In genomic region chr1:169287280-169287679, GRCh38 we compare ENCODE assay signal across 21 cellular contexts.
"Had no signal": no experiment of that assay in that cellular context is flagged by ENCODE, and none has a peak within 500 bp of the region (broad histone marks: within the 10 kb centered on the region; RNA-seq: fewer than 3 reads in every experiment).

No MANE protein-coding gene starts in this region.

- H3K27me3 ChIP-seq: body of pancreas, sigmoid colon, stomach, testis, upper lobe of left lung had no signal

- H3K4me3 ChIP-seq: body of pancreas, sigmoid colon, stomach, testis, upper lobe of left lung had no signal

- H3K27ac ChIP-seq: body of pancreas, parathyroid adenoma, sigmoid colon, stomach, testis, upper lobe of left lung had no signal

- H3K4me3 Mint-ChIP-seq: activated CD4-positive, alpha-beta memory T cell treated with anti-CD3 and anti-CD28 coated beads for 36 hours; activated CD4-positive, alpha-beta T cell treated with anti-CD3 and anti-CD28 coated beads for 36 hours; activated CD8-positive, alpha-beta memory T cell treated with anti-CD3 and anti-CD28 coated beads, Interleukin-2, amount 10 ng/mL, durations not matched to agents 7 days and 5 days; activated naive CD4-positive, alpha-beta T cell treated with anti-CD3 and anti-CD28 coated beads, Interleukin-2, amount 50 U/mL, for 24 hours; effector memory CD8-positive, alpha-beta T cell; naive thymus-derived CD4-positive, alpha-beta T cell; T-cell had no signal

- H3K36me3 ChIP-seq: sigmoid colon, stomach, upper lobe of left lung had no signal

- H3K27me3 Mint-ChIP-seq: activated CD4-positive, alpha-beta memory T cell treated with anti-CD3 and anti-CD28 coated beads for 36 hours; activated CD4-positive, alpha-beta T cell treated with anti-CD3 and anti-CD28 coated beads for 36 hours; activated CD8-positive, alpha-beta memory T cell treated with anti-CD3 and anti-CD28 coated beads, Interleukin-2, amount 10 ng/mL, durations not matched to agents 7 days and 5 days; activated naive CD4-positive, alpha-beta T cell treated with anti-CD3 and anti-CD28 coated beads, Interleukin-2, amount 50 U/mL, for 24 hours; effector memory CD8-positive, alpha-beta T cell; naive thymus-derived CD4-positive, alpha-beta T cell; T-cell had no signal

- DNase-seq: activated CD4-positive, alpha-beta memory T cell treated with anti-CD3 and anti-CD28 coated beads for 36 hours; activated CD4-positive, alpha-beta T cell treated with anti-CD3 and anti-CD28 coated beads for 36 hours; activated CD8-positive, alpha-beta memory T cell treated with anti-CD3 and anti-CD28 coated beads, Interleukin-2, amount 10 ng/mL, durations not matched to agents 7 days and 5 days; activated effector memory CD4-positive, alpha-beta T cell treated with Interleukin-2 at 50 U/mL for 16 hours; activated T-cell treated with anti-CD3 and anti-CD28 coated beads, Interleukin-2, amount 50 U/mL, for 1 hour; amniotic stem cell; body of pancreas; central memory CD4-positive, alpha-beta T cell; effector memory CD8-positive, alpha-beta T cell; islet precursor cell; naive thymus-derived CD4-positive, alpha-beta T cell; sigmoid colon; stimulated activated CD4-positive, alpha-beta T cell treated with anti-CD3 and anti-CD28 coated beads, Interleukin-12 subunit alpha, Interleukin-12 subunit beta, amount 100 ng/mL, for 4 hours; stimulated activated CD4-positive, alpha-beta T cell treated with anti-CD3 and anti-CD28 coated beads, Interleukin-2, amount 100 ng/mL, for 24 hours; stomach; T-cell; testis; upper lobe of left lung had no signal

- H3K4me1 Mint-ChIP-seq: activated CD4-positive, alpha-beta T cell treated with anti-CD3 and anti-CD28 coated beads for 36 hours; activated CD8-positive, alpha-beta memory T cell treated with anti-CD3 and anti-CD28 coated beads, Interleukin-2, amount 10 ng/mL, durations not matched to agents 7 days and 5 days; activated naive CD4-positive, alpha-beta T cell treated with anti-CD3 and anti-CD28 coated beads, Interleukin-2, amount 50 U/mL, for 24 hours; T-cell had no signal

- H3K9me3 ChIP-seq: body of pancreas, sigmoid colon, stomach, testis, upper lobe of left lung had no signal

- H3K27ac Mint-ChIP-seq: activated CD4-positive, alpha-beta memory T cell treated with anti-CD3 and anti-CD28 coated beads for 36 hours; activated CD4-positive, alpha-beta T cell treated with anti-CD3 and anti-CD28 coated beads for 36 hours; activated CD8-positive, alpha-beta memory T cell treated with anti-CD3 and anti-CD28 coated beads, Interleukin-2, amount 10 ng/mL, durations not matched to agents 7 days and 5 days; activated naive CD4-positive, alpha-beta T cell treated with anti-CD3 and anti-CD28 coated beads, Interleukin-2, amount 50 U/mL, for 24 hours; effector memory CD8-positive, alpha-beta T cell; naive thymus-derived CD4-positive, alpha-beta T cell; T-cell had no signal

- ATAC-seq: activated CD4-positive, alpha-beta T cell treated with anti-CD3 and anti-CD28 coated beads for 36 hours; activated CD8-positive, alpha-beta memory T cell treated with anti-CD3 and anti-CD28 coated beads, Interleukin-2, amount 10 ng/mL, durations not matched to agents 7 days and 5 days; body of pancreas; effector memory CD8-positive, alpha-beta T cell; left lobe of liver; naive thymus-derived CD4-positive, alpha-beta T cell; T-cell had no signal

- H3K9ac ChIP-seq: parathyroid adenoma had no signal

- H3K4me1 ChIP-seq: body of pancreas, parathyroid adenoma, sigmoid colon, stomach, testis, upper lobe of left lung had no signal
